Comparison of ENCODE assay signal across 16 cellular contexts in genomic region chr9:136656795-136657611, GRCh38. TPM values are rescaled to one million over a fixed set of nuclear protein-coding genes. Genes with fewer than 3 reads are reported as not detected.
A peak's percentile ranks its signal among the peaks of the same experiment; 100 is the strongest.
DNase-seq lines count a peak whose midpoint lies in the region; ATAC-seq and TF ChIP-seq lines count a peak whose summit lies in the region.
"Had no signal": no experiment of that assay in that cellular context is flagged by ENCODE, and none has a peak within 500 bp of the region (broad histone marks: within the 10 kb centered on the region; RNA-seq: fewer than 3 reads in every experiment).

No MANE protein-coding gene starts in this region.

- H3K4me3 Mint-ChIP-seq in nephron progenitor cell, result no peak overlapping the region
- H3K4me3 Mint-ChIP-seq: activated CD8-positive, alpha-beta memory T cell treated with anti-CD3 and anti-CD28 coated beads, Interleukin-2, amount 10 ng/mL, durations not matched to agents 7 days and 5 days; effector memory CD8-positive, alpha-beta T cell had no signal

- no peak overlapping the region for H3K27ac Mint-ChIP-seq in nephron progenitor cell
- H3K27ac Mint-ChIP-seq: activated CD8-positive, alpha-beta memory T cell treated with anti-CD3 and anti-CD28 coated beads, Interleukin-2, amount 10 ng/mL, durations not matched to agents 7 days and 5 days; effector memory CD8-positive, alpha-beta T cell had no signal

- H3K4me1 Mint-ChIP-seq in nephron progenitor cell, result peaks cover 16% of the 10 kb centered on the region

- no peak for TF ChIP-seq CTCF in NB4 (IDR thresholded peaks at IDR 0.05; ENCODE audit: low read depth, low read length)
- no peak for TF ChIP-seq CTCF in dorsolateral prefrontal cortex (IDR thresholded peaks at IDR 0.05 in 54 of 56, conservative IDR thresholded peaks at IDR 0.05 in 2 of 56; ENCODE audit: low read depth in 1 of 56, partially characterized antibody in 56 of 56)
- TF ChIP-seq CTCF in nephron progenitor cell (IDR thresholded peaks at IDR 0.05), result no peak

- H3K9me3 ChIP-seq in BLaER1, result no peaks in the 10 kb centered on the region
- H3K9me3 ChIP-seq: mucosa of descending colon, vagina had no signal

- TF ChIP-seq POLR2A in NB4 (IDR thresholded peaks at IDR 0.05; ENCODE audit: extremely low read depth, insufficient read length), result no peak

- H3K27me3 Mint-ChIP-seq in nephron progenitor cell (ENCODE audit: low read depth, poor library complexity), result peaks cover 4% of the 10 kb centered on the region

- DNase-seq in NB4 (ENCODE audit: low read depth), result peak; percentile 47
- DNase-seq in dorsolateral prefrontal cortex, result no peak
- DNase-seq in nephron progenitor cell, result peak; percentile 14
- DNase-seq in NCI-H446 treated with DMSO at 0.1 percent for 48 hours (lab: John Stamatoyannopoulos, UW), result no peak
- DNase-seq: activated CD8-positive, alpha-beta memory T cell treated with anti-CD3 and anti-CD28 coated beads, Interleukin-2, amount 10 ng/mL, durations not matched to agents 7 days and 5 days; amniotic stem cell; C1 segment of cervical spinal cord; effector memory CD8-positive, alpha-beta T cell; hippocampal formation; NCI-H2029 had no signal

- peak overlapping the region; percentile 99 for H3K4me2 ChIP-seq in BLaER1

- peaks cover 18% of the 10 kb centered on the region; the same call in 1 of the 2 replicates for H3K27me3 ChIP-seq in BLaER1
- H3K27me3 ChIP-seq in dorsolateral prefrontal cortex, result peaks cover 0 to 9% (median 0%) of the 10 kb centered on the region in 45 donors
- H3K27me3 ChIP-seq: vagina had no signal

- intact Hi-C loops in dorsolateral prefrontal cortex (cut with DNase I), result no loop called here

- H3K27ac ChIP-seq in BLaER1 (peak overlapping the region; percentile 93), dorsolateral prefrontal cortex (peak overlapping the region in 47 of 59 donors; percentile 4 to 79 (median 63))
- H3K27ac ChIP-seq: vagina had no signal

- no peaks in the 10 kb centered on the region for H3K36me3 Mint-ChIP-seq in nephron progenitor cell (ENCODE audit: low read depth)
- H3K36me3 Mint-ChIP-seq: activated CD8-positive, alpha-beta memory T cell treated with anti-CD3 and anti-CD28 coated beads, Interleukin-2, amount 10 ng/mL, durations not matched to agents 7 days and 5 days had no signal

- no peaks in the 10 kb centered on the region for H4K20me1 ChIP-seq in BLaER1

- H3K9ac ChIP-seq in BLaER1, result peak overlapping the region; percentile 87

- no peaks in the 10 kb centered on the region for H3K36me3 ChIP-seq in BLaER1
- H3K36me3 ChIP-seq: vagina had no signal

- ATAC-seq in HG02798 (IDR thresholded peaks at IDR 0.05; ENCODE audit: poor library complexity, unreplicated experiment), result no peak
- ATAC-seq in GM19023 (IDR thresholded peaks at IDR 0.05; ENCODE audit: unreplicated experiment), result no peak
- no peak for ATAC-seq in HG03135 (IDR thresholded peaks at IDR 0.05; ENCODE audit: unreplicated experiment)
- ATAC-seq: activated CD8-positive, alpha-beta memory T cell treated with anti-CD3 and anti-CD28 coated beads, Interleukin-2, amount 10 ng/mL, durations not matched to agents 7 days and 5 days; effector memory CD8-positive, alpha-beta T cell; mucosa of descending colon had no signal

- no peaks in the 10 kb centered on the region for H3K9me3 Mint-ChIP-seq in nephron progenitor cell
- H3K9me3 Mint-ChIP-seq: effector memory CD8-positive, alpha-beta T cell had no signal

- H3K4me3 ChIP-seq in BLaER1 (peak overlapping the region; percentile 69), NB4 (ENCODE audit: low read depth, low read length) (no peak overlapping the region), dorsolateral prefrontal cortex (peak overlapping the region in 1 of 59 donors; percentile 17)
- H3K4me3 ChIP-seq: mucosa of descending colon had no signal

- peaks cover 99% of the 10 kb centered on the region for H3K4me1 ChIP-seq in BLaER1
- H3K4me1 ChIP-seq: vagina had no signal

RNA-seq across cellular contexts. Expression of gene EGFL7, which starts 5.7 kb away (rescaled TPM):
- total RNA-seq in dorsolateral prefrontal cortex, result 100 to 1,000 TPM in 13 of 120 experiments, 10 to 100 TPM in 107; 43.0 to 145 (median 80.4) TPM

RNA-seq across cellular contexts. Expression of gene AGPAT2, which starts 30.3 kb away (rescaled TPM):
- 10 to 100 TPM in 91 of 120 experiments, 1 to 10 TPM in 29; 4.1 to 18.0 (median 11.6) TPM for total RNA-seq in dorsolateral prefrontal cortex

RNA-seq across cellular contexts. Expression of gene DIPK1B, which starts 55.4 kb away (rescaled TPM):
- total RNA-seq in dorsolateral prefrontal cortex, result 10 to 100 TPM; 12.6 to 48.9 (median 34.9) TPM
- total RNA-seq: activated CD8-positive, alpha-beta memory T cell treated with anti-CD3 and anti-CD28 coated beads, Interleukin-2, amount 10 ng/mL, durations not matched to agents 7 days and 5 days had no signal

Comparison
In these comparisons a context has a peak if more than half of its experiments do, and no peak if none do; other contexts are left out.
1. DNase-seq: peak in NB4 (single experiment) and nephron progenitor cell (single experiment); none in dorsolateral prefrontal cortex (0 of 10) and NCI-H446 treated with DMSO at 0.1 percent for 48 hours (single experiment).